ENCODE assay signal across 35 cellular contexts in the genomic region with DNA sequence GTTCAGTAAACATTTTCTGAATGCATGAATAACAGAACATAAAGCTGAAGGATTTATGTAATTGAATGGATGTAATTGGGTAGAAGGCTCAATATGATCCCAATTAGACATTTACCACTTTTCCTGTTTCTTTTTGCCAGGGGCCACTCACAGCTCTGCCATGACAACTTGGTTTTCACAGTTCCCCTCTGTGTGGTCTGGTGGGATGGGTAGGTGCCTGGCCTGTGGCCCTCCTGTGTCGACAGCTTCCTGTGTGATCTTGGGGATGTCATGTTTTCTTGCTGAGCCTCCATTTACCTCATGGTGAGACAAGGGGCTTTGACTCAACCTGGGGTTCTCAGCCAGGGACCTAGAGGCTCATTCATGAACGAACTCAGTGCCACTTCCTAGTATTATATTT. TPM values are rescaled to one million over a fixed set of nuclear protein-coding genes. Genes with fewer than 3 reads are reported as not detected.
"Had no signal": no experiment of that assay in that cellular context is flagged by ENCODE, and none has a peak within 500 bp of the region (broad histone marks: within the 10 kb centered on the region; RNA-seq: fewer than 3 reads in every experiment).

No MANE protein-coding gene starts in this region.

- ATAC-seq: activated naive CD8-positive, alpha-beta T cell treated with anti-CD3 and anti-CD28 coated beads, Interleukin-2, amount 50 U/mL, for 24 hours; activated T-cell treated with anti-CD3 and anti-CD28 coated beads, Interleukin-2, amount 50 U/mL, for 4 hours had no signal

- H3K27ac ChIP-seq: VCaP had no signal

- DNase-seq: activated B cell treated with CpG ODN at 0.5 μM for 24 hours; activated CD4-positive, alpha-beta memory T cell treated with anti-CD3 and anti-CD28 coated beads for 36 hours; activated CD4-positive, alpha-beta T cell treated with anti-CD3 and anti-CD28 coated beads for 4 hours; activated CD4-positive, alpha-beta T cell treated with anti-CD3 and anti-CD28 coated beads, Interleukin-2, amount 50 U/mL, for 1 hour; activated CD4-positive, CD25-positive, alpha-beta regulatory T cell treated with anti-CD3 and anti-CD28 coated beads, Interleukin-2, amount 50 U/mL, for 72 hours; activated CD8-positive, alpha-beta memory T cell treated with anti-CD3 and anti-CD28 coated beads, Interleukin-2, amount 50 U/mL, for 4 hours; activated effector memory CD4-positive, alpha-beta T cell treated with Interleukin-2 at 50 U/mL for 16 hours; activated naive CD4-positive, alpha-beta T cell treated with anti-CD3 and anti-CD28 coated beads, Interleukin-2, amount 10 ng/mL, durations not matched to agents 7 days and 5 days; activated naive CD8-positive, alpha-beta T cell treated with anti-CD3 and anti-CD28 coated beads, Interleukin-2, amount 50 U/mL, for 24 hours; activated T-cell treated with anti-CD3 and anti-CD28 coated beads for 4 hours; activated T-cell treated with anti-CD3 and anti-CD28 coated beads, Interleukin-2, amount 50 U/mL, for 4 hours; anterior cingulate cortex; caudate nucleus; Karpas-422; KBM-7; MV-4-11; NCI-H1092; NCI-H1436 treated with DMSO at 0.1 percent for 48 hours; NCI-H1694 treated with DMSO at 0.1 percent for 48 hours; NCI-H2029; NCI-H345; NCI-H524 treated with DMSO at 0.1 percent for 48 hours; OCI-M1; Right ventricle myocardium superior; SW 1271; T-helper 1 cell; T-helper 2 cell; T-helper 9 cell had no signal

- H3K36me3 Mint-ChIP-seq: activated CD4-positive, alpha-beta memory T cell treated with anti-CD3 and anti-CD28 coated beads for 36 hours; activated naive CD4-positive, alpha-beta T cell treated with anti-CD3 and anti-CD28 coated beads, Interleukin-2, amount 10 ng/mL, durations not matched to agents 7 days and 5 days; activated naive CD8-positive, alpha-beta T cell; brain had no signal

- H3K4me3 Mint-ChIP-seq: activated B cell treated with CpG ODN at 0.5 μM for 24 hours; activated CD4-positive, alpha-beta memory T cell treated with anti-CD3 and anti-CD28 coated beads for 36 hours; activated naive CD4-positive, alpha-beta T cell treated with anti-CD3 and anti-CD28 coated beads, Interleukin-2, amount 10 ng/mL, durations not matched to agents 7 days and 5 days; activated naive CD8-positive, alpha-beta T cell; activated naive CD8-positive, alpha-beta T cell treated with anti-CD3 and anti-CD28 coated beads, Interleukin-2, amount 50 U/mL, for 24 hours; activated T-cell treated with anti-CD3 and anti-CD28 coated beads, Interleukin-2, amount 50 U/mL, for 4 hours; activated T-helper 1 cell treated with anti-CD3 and anti-CD28 coated beads, Interleukin-12 subunit alpha, Interleukin-12 subunit beta, Interleukin-2, Interleukin-4 antibody, amounts not matched to agents 30 ng/mL and 10 ng/mL and 1 ng/mL, durations not matched to agents 14 hours and 24 hours and 36 hours; brain had no signal

- H3K27me3 Mint-ChIP-seq: activated B cell treated with CpG ODN at 0.5 μM for 24 hours had no signal

- H3K4me1 Mint-ChIP-seq: activated B cell treated with CpG ODN at 0.5 μM for 24 hours; activated naive CD4-positive, alpha-beta T cell treated with anti-CD3 and anti-CD28 coated beads, Interleukin-2, amount 10 ng/mL, durations not matched to agents 7 days and 5 days; activated naive CD8-positive, alpha-beta T cell treated with anti-CD3 and anti-CD28 coated beads, Interleukin-2, amount 50 U/mL, for 24 hours; brain had no signal

- H3K27ac Mint-ChIP-seq: activated B cell treated with CpG ODN at 0.5 μM for 24 hours; activated CD4-positive, alpha-beta memory T cell treated with anti-CD3 and anti-CD28 coated beads for 36 hours; activated naive CD4-positive, alpha-beta T cell treated with anti-CD3 and anti-CD28 coated beads, Interleukin-2, amount 10 ng/mL, durations not matched to agents 7 days and 5 days; activated naive CD8-positive, alpha-beta T cell; activated naive CD8-positive, alpha-beta T cell treated with anti-CD3 and anti-CD28 coated beads, Interleukin-2, amount 50 U/mL, for 24 hours; activated T-helper 1 cell treated with anti-CD3 and anti-CD28 coated beads, Interleukin-12 subunit alpha, Interleukin-12 subunit beta, Interleukin-2, Interleukin-4 antibody, amounts not matched to agents 30 ng/mL and 10 ng/mL and 1 ng/mL, durations not matched to agents 14 hours and 24 hours and 36 hours; brain had no signal

RNA-seq across cellular contexts. Expression of gene SERPINA10, which starts 12.6 kb away (rescaled TPM):
- total RNA-seq: activated B cell treated with CpG ODN at 0.5 μM for 24 hours; activated CD4-positive, alpha-beta memory T cell treated with anti-CD3 and anti-CD28 coated beads for 36 hours; activated T-cell treated with anti-CD3 and anti-CD28 coated beads, Interleukin-2, amount 50 U/mL, for 4 hours; activated T-helper 1 cell treated with anti-CD3 and anti-CD28 coated beads, Interleukin-12 subunit alpha, Interleukin-12 subunit beta, Interleukin-2, Interleukin-4 antibody, amounts not matched to agents 30 ng/mL and 10 ng/mL and 1 ng/mL, durations not matched to agents 14 hours and 24 hours and 36 hours; bronchial epithelial cell; MCF 10A; NCI-H460; Right ventricle myocardium superior had no signal

RNA-seq across cellular contexts. Expression of gene SERPINA6, which starts 17.5 kb away (rescaled TPM):
- total RNA-seq: activated B cell treated with CpG ODN at 0.5 μM for 24 hours; activated CD4-positive, alpha-beta memory T cell treated with anti-CD3 and anti-CD28 coated beads for 36 hours; activated T-cell treated with anti-CD3 and anti-CD28 coated beads, Interleukin-2, amount 50 U/mL, for 4 hours; activated T-helper 1 cell treated with anti-CD3 and anti-CD28 coated beads, Interleukin-12 subunit alpha, Interleukin-12 subunit beta, Interleukin-2, Interleukin-4 antibody, amounts not matched to agents 30 ng/mL and 10 ng/mL and 1 ng/mL, durations not matched to agents 14 hours and 24 hours and 36 hours; bronchial epithelial cell; MCF 10A; NCI-H460; Right ventricle myocardium superior had no signal
